In the genomic region with DNA sequence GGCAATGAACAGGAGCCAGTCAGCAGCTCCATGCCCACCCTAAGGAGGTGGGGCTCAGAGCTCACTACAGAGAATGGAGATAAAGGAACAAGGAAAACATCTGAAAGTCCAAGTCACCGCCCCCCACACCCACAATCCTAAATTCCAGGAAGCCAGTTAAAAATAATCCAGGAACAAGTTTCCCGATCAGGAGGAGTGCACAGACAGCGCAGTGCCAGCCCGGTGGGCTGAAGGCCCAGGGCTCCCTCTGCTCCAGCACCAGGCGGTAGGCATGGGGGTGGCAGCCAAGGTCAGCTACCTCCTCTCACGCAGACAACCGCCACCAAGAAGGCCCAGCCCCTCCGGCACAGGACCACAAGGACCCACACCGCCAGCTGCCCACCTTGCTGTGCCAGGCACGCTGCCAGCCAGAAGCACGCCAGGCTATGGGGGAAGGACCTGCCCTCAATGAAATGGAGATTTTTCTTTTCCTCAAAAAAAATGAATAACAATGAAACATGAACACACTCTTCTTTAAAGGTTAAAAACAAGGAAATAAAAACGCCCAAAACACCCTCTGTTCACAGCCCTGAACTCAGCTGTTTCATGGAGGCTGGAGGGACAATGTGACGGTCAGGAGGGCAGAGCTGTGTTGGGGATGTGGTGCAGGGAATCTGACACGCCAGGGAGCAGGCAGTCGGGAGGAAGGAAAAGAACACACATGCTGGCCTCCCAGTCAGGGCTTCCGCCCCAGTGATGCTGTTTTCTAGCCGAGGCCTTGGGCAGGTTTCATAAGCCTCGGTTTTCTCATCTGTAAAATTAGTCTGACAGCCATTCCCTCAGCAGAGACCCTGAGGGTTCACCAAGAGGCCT, we compare ENCODE assay signal across 1 cellular context.
TF ChIP-seq lines count a peak whose summit lies in the region.

No MANE protein-coding gene starts in this region.

TF ChIP-seq in K562, 482 proteins besides CTCF, POLR2A, EP300 and RAD21 (continued from another document):
- TF ChIP-seq, protein P1, sequence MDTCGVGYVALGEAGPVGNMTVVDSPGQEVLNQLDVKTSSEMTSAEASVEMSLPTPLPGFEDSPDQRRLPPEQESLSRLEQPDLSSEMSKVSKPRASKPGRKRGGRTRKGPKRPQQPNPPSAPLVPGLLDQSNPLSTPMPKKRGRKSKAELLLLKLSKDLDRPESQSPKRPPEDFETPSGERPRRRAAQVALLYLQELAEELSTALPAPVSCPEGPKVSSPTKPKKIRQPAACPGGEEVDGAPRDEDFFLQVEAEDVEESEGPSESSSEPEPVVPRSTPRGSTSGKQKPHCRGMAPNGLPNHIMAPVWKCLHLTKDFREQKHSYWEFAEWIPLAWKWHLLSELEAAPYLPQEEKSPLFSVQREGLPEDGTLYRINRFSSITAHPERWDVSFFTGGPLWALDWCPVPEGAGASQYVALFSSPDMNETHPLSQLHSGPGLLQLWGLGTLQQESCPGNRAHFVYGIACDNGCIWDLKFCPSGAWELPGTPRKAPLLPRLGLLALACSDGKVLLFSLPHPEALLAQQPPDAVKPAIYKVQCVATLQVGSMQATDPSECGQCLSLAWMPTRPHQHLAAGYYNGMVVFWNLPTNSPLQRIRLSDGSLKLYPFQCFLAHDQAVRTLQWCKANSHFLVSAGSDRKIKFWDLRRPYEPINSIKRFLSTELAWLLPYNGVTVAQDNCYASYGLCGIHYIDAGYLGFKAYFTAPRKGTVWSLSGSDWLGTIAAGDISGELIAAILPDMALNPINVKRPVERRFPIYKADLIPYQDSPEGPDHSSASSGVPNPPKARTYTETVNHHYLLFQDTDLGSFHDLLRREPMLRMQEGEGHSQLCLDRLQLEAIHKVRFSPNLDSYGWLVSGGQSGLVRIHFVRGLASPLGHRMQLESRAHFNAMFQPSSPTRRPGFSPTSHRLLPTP (IDR thresholded peaks at IDR 0.05; ENCODE audit: borderline replicate concordance, extremely low read depth, insufficient read length) = no peak
- TF ChIP-seq POLR2G (IDR thresholded peaks at IDR 0.05; ENCODE audit: low read depth, low read length) = 0 out of 2 replicates have a peak, but pooled peaks have one; percentile 25
- TF ChIP-seq RBFOX2 (IDR thresholded peaks at IDR 0.05; ENCODE audit: low read depth, low read length) = 0 out of 2 replicates have a peak, but pooled peaks have one; percentile 38
